ENCODE assay signal across 1 cellular context in genomic region chr1:235280467-235280866, GRCh38.
TF ChIP-seq lines count a peak whose summit lies in the region.

No MANE protein-coding gene starts in this region.

TF ChIP-seq in WTC11, 78 proteins besides CTCF, POLR2A, EP300 and RAD21 (continued from another document):
- TF ChIP-seq, protein P1, sequence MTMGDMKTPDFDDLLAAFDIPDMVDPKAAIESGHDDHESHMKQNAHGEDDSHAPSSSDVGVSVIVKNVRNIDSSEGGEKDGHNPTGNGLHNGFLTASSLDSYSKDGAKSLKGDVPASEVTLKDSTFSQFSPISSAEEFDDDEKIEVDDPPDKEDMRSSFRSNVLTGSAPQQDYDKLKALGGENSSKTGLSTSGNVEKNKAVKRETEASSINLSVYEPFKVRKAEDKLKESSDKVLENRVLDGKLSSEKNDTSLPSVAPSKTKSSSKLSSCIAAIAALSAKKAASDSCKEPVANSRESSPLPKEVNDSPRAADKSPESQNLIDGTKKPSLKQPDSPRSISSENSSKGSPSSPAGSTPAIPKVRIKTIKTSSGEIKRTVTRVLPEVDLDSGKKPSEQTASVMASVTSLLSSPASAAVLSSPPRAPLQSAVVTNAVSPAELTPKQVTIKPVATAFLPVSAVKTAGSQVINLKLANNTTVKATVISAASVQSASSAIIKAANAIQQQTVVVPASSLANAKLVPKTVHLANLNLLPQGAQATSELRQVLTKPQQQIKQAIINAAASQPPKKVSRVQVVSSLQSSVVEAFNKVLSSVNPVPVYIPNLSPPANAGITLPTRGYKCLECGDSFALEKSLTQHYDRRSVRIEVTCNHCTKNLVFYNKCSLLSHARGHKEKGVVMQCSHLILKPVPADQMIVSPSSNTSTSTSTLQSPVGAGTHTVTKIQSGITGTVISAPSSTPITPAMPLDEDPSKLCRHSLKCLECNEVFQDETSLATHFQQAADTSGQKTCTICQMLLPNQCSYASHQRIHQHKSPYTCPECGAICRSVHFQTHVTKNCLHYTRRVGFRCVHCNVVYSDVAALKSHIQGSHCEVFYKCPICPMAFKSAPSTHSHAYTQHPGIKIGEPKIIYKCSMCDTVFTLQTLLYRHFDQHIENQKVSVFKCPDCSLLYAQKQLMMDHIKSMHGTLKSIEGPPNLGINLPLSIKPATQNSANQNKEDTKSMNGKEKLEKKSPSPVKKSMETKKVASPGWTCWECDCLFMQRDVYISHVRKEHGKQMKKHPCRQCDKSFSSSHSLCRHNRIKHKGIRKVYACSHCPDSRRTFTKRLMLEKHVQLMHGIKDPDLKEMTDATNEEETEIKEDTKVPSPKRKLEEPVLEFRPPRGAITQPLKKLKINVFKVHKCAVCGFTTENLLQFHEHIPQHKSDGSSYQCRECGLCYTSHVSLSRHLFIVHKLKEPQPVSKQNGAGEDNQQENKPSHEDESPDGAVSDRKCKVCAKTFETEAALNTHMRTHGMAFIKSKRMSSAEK (CRISPR knock-in tag; IDR thresholded peaks at IDR 0.05; ENCODE audit: borderline replicate concordance) = no peak
- no peak for TF ChIP-seq IRF1 (CRISPR knock-in tag; IDR thresholded peaks at IDR 0.05)
- TF ChIP-seq, protein P2, sequence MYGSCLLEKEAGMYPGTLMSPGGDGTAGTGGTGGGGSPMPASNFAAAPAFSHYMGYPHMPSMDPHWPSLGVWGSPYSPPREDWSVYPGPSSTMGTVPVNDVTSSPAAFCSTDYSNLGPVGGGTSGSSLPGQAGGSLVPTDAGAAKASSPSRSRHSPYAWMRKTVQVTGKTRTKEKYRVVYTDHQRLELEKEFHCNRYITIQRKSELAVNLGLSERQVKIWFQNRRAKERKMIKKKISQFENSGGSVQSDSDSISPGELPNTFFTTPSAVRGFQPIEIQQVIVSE (CRISPR knock-in tag; IDR thresholded peaks at IDR 0.05; ENCODE audit: borderline replicate concordance) = no peak
- TF ChIP-seq ZNF512 (CRISPR knock-in tag; IDR thresholded peaks at IDR 0.05; ENCODE audit: borderline replicate concordance) = no peak
